30 cellular contexts compared by ENCODE assay signal in genomic region chr10:30836411-30836810, GRCh38.
"Had no signal": no experiment of that assay in that cellular context is flagged by ENCODE, and none has a peak within 500 bp of the region (broad histone marks: within the 10 kb centered on the region; RNA-seq: fewer than 3 reads in every experiment).

No MANE protein-coding gene starts in this region.

- H3K9me3 ChIP-seq: body of pancreas, gastrocnemius medialis, heart left ventricle had no signal

- H3K27me3 ChIP-seq: body of pancreas, gastrocnemius medialis, heart left ventricle had no signal

- H3K36me3 ChIP-seq: gastrocnemius medialis, heart left ventricle, WERI-Rb-1 had no signal

- H3K4me1 ChIP-seq: body of pancreas had no signal

- H3K4me3 ChIP-seq: body of pancreas, gastrocnemius medialis, heart left ventricle had no signal

- H3K27ac ChIP-seq: body of pancreas, foreskin keratinocyte, gastrocnemius medialis, heart left ventricle, WERI-Rb-1 had no signal

- DNase-seq: activated B cell treated with CpG ODN at 0.5 μM for 24 hours; activated CD4-positive, alpha-beta memory T cell treated with anti-CD3 and anti-CD28 coated beads for 36 hours; activated CD4-positive, alpha-beta T cell treated with anti-CD3 and anti-CD28 coated beads for 48 hours; activated CD8-positive, alpha-beta memory T cell treated with anti-CD3 and anti-CD28 coated beads, Interleukin-2, amount 10 ng/mL, durations not matched to agents 7 days and 5 days; activated CD8-positive, alpha-beta memory T cell treated with anti-CD3 and anti-CD28 coated beads, Interleukin-2, amount 50 U/mL, for 4 hours; activated CD8-positive, alpha-beta T cell treated with anti-CD3 and anti-CD28 coated beads, Interleukin-2, amount 10 ng/mL, durations not matched to agents 7 days and 5 days; activated effector memory CD4-positive, alpha-beta T cell treated with anti-CD3 and anti-CD28 coated beads, Interleukin-2, amount 50 U/mL, for 16 hours; activated naive CD4-positive, alpha-beta T cell treated with anti-CD3 and anti-CD28 coated beads for 36 hours; activated naive CD8-positive, alpha-beta T cell treated with anti-CD3 and anti-CD28 coated beads for 36 hours; activated naive CD8-positive, alpha-beta T cell treated with anti-CD3 and anti-CD28 coated beads, Interleukin-2, amount 50 U/mL, for 24 hours; activated T-cell treated with anti-CD3 and anti-CD28 coated beads, Interleukin-2, amount 50 U/mL, for 1 hour; activated T-cell treated with anti-CD3 and anti-CD28 coated beads, Interleukin-2, amount 50 U/mL, for 48 hours; amniotic stem cell; anterior cingulate cortex; body of pancreas; caudate nucleus; cortex of kidney; dermis blood vessel endothelial cell; effector CD8-positive, alpha-beta T cell; foreskin keratinocyte; gastrocnemius medialis; glutamatergic neuron; heart left ventricle; T-helper 1 cell; T-helper 17 cell; T1000; WERI-Rb-1 had no signal

- ATAC-seq: activated CD4-positive, CD25-positive, alpha-beta regulatory T cell treated with anti-CD3 and anti-CD28 coated beads, Interleukin-2, amount 50 U/mL, for 24 hours; activated CD8-positive, alpha-beta memory T cell treated with anti-CD3 and anti-CD28 coated beads, Interleukin-2, amount 10 ng/mL, durations not matched to agents 7 days and 5 days; activated CD8-positive, alpha-beta T cell treated with anti-CD3 and anti-CD28 coated beads, Interleukin-2, amount 10 ng/mL, durations not matched to agents 7 days and 5 days; activated naive CD8-positive, alpha-beta T cell treated with anti-CD3 and anti-CD28 coated beads, Interleukin-2, amount 50 U/mL, for 24 hours; body of pancreas; esophagus mucosa; foreskin keratinocyte; gastrocnemius medialis; heart left ventricle; T-helper 17 cell had no signal

- FAIRE-seq: colon had no signal
